In the genomic region with DNA sequence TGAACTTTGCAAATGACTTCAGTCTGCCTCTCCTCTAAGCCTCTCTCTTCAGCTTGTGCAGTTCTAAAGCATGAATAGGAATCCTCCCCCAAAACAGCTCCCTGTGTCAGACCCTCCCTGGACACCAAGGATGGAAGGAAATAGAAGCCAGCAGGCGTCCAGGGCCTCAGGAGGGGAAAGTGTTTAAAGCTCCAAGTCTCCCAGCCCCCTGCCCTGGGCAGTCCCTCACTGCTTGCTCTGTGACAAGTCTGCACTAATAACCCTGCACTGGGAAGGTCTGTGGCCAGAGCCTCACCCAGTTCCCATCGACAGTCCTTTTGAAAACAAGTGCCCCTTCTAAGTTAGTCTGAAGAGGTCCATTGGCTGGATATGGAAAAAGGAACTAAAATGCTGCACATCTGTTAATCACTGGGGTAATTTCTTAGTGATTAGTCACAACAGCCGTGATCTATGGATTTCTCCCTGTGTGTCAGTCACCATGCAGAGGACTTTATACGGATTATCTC, we compare ENCODE assay signal across 9 cellular contexts.
DNase-seq lines count a peak whose midpoint lies in the region; ATAC-seq and TF ChIP-seq lines count a peak whose summit lies in the region.
"Had no signal": no experiment of that assay in that cellular context is flagged by ENCODE, and none has a peak within 500 bp of the region (broad histone marks: within the 10 kb centered on the region; RNA-seq: fewer than 3 reads in every experiment).

No MANE protein-coding gene starts in this region.

- peak overlapping the region; percentile 73 for H3K9ac ChIP-seq in mesenchymal stem cell (ENCODE audit: low read length)

- no peak overlapping the region for H2AK5ac ChIP-seq in mesenchymal stem cell (ENCODE audit: low read length, severe bottlenecking)

- H3K4ac ChIP-seq in mesenchymal stem cell (ENCODE audit: low read depth in 1 of 2, low read length in 2 of 2): no peak overlapping the region

- H3K79me1 ChIP-seq in mesenchymal stem cell (replicated peaks; ENCODE audit: low read length, poor library complexity, severe bottlenecking): peaks cover 31% of the 10 kb centered on the region

- H3K4me2 ChIP-seq in mesenchymal stem cell (ENCODE audit: low read length, poor library complexity, severe bottlenecking): no peak overlapping the region

- no peak overlapping the region for H2BK15ac ChIP-seq in mesenchymal stem cell (ENCODE audit: low read depth, poor library complexity, severe bottlenecking)

- no peak overlapping the region for H2BK12ac ChIP-seq in mesenchymal stem cell (ENCODE audit: low read length in 2 of 2)

- ATAC-seq in thoracic aorta (ENCODE audit: insufficient number of reproducible peaks, low FRiP score, low read depth): no peak

- peak overlapping the region; percentile 67 for H3K27ac ChIP-seq in mesenchymal stem cell (ENCODE audit: low read length, poor library complexity, severe bottlenecking)
- H3K27ac ChIP-seq in thoracic aorta: peak overlapping the region; percentile 66 to 76

- no peak for TF ChIP-seq CTCF in thoracic aorta (IDR thresholded peaks at IDR 0.05)

- peak overlapping the region; percentile 7 to 61 for H3K18ac ChIP-seq in mesenchymal stem cell (ENCODE audit: low read depth in 1 of 2, low read length in 2 of 2)

- H2BK5ac ChIP-seq in mesenchymal stem cell (ENCODE audit: low read depth, low read length, poor library complexity, severe bottlenecking): no peak overlapping the region

- 4% methylated on average over 2 of the region's 4 CpGs for WGBS in mesenchymal stem cell

- peak; percentile 31 for DNase-seq in M059J (ENCODE audit: low read depth)
- peak; percentile 54 for DNase-seq in dedifferentiated amniotic fluid mesenchymal stem cell (ENCODE audit: extremely low spot score)
- peak; percentile 73 for DNase-seq in mesenchymal stem cell
- no peak for DNase-seq in thoracic aorta (ENCODE audit: low spot score)
- no peak for DNase-seq in NCI-H2227 (lab: John Stamatoyannopoulos, UW; ENCODE audit: unreplicated experiment)
- DNase-seq in DMS153 treated with DMSO at 0.1 percent for 48 hours (lab: John Stamatoyannopoulos, UW; ENCODE audit: unreplicated experiment): no peak
- DNase-seq in HT-29 (ENCODE audit: low spot score): no peak
- DNase-seq: activated T-cell treated with anti-CD3 and anti-CD28 coated beads, Interleukin-2, amount 50 U/mL, for 48 hours; NCI-H1048 had no signal

- no peak overlapping the region for H3K23ac ChIP-seq in mesenchymal stem cell (ENCODE audit: low read length in 2 of 2)

- no peak overlapping the region for H2AFZ ChIP-seq in mesenchymal stem cell (ENCODE audit: low read depth, low read length)

- H3K4me3 ChIP-seq in mesenchymal stem cell (ENCODE audit: insufficient read depth in 1 of 2, low read depth in 1 of 2, low read length in 2 of 2) (peak overlapping the region in 1 of 2 experiments; percentile 36), thoracic aorta (no peak overlapping the region)

- no peaks in the 10 kb centered on the region for H3K36me3 ChIP-seq in mesenchymal stem cell (ENCODE audit: control insufficient read depth in 1 of 2, insufficient read depth in 2 of 2, low read depth in 1 of 2, low read length in 2 of 2)
- no peaks in the 10 kb centered on the region for H3K36me3 ChIP-seq in thoracic aorta

- peaks cover 9% of the 10 kb centered on the region for H3K4me1 ChIP-seq in mesenchymal stem cell (ENCODE audit: control insufficient read depth, insufficient read depth, low read depth, low read length)
- peaks cover 27 to 53% of the 10 kb centered on the region in 2 donors for H3K4me1 ChIP-seq in thoracic aorta (ENCODE audit: control insufficient read depth in 1 of 2, low read depth in 2 of 2)

- H4K8ac ChIP-seq in mesenchymal stem cell (ENCODE audit: low read length): peak overlapping the region; percentile 48

- no peak overlapping the region for H2BK120ac ChIP-seq in mesenchymal stem cell (ENCODE audit: low read depth, low read length)

- no peak overlapping the region for H3K14ac ChIP-seq in mesenchymal stem cell (ENCODE audit: low read length in 2 of 2)

- H3K9me3 ChIP-seq in mesenchymal stem cell (ENCODE audit: control insufficient read depth, low read length) (no peaks in the 10 kb centered on the region), thoracic aorta (no peaks in the 10 kb centered on the region)

- no peak overlapping the region for H4K91ac ChIP-seq in mesenchymal stem cell (ENCODE audit: low read length)

- H3K27me3 ChIP-seq in mesenchymal stem cell (ENCODE audit: control insufficient read depth in 1 of 2, insufficient read depth in 1 of 2, low read length in 2 of 2) (no peaks in the 10 kb centered on the region), thoracic aorta (replicated peaks; ENCODE audit: insufficient read depth) (no peaks in the 10 kb centered on the region)

Comparison
In these comparisons a context has a peak if more than half of its experiments do, and no peak if none do; other contexts are left out.
1. DNase-seq: peak in M059J (single experiment), dedifferentiated amniotic fluid mesenchymal stem cell (single experiment) and mesenchymal stem cell (single experiment); none in thoracic aorta (single experiment), NCI-H2227 (single experiment), DMS153 treated with DMSO at 0.1 percent for 48 hours (single experiment) and HT-29 (single experiment).